Comparison of ENCODE assay signal across 8 cellular contexts in the genomic region with DNA sequence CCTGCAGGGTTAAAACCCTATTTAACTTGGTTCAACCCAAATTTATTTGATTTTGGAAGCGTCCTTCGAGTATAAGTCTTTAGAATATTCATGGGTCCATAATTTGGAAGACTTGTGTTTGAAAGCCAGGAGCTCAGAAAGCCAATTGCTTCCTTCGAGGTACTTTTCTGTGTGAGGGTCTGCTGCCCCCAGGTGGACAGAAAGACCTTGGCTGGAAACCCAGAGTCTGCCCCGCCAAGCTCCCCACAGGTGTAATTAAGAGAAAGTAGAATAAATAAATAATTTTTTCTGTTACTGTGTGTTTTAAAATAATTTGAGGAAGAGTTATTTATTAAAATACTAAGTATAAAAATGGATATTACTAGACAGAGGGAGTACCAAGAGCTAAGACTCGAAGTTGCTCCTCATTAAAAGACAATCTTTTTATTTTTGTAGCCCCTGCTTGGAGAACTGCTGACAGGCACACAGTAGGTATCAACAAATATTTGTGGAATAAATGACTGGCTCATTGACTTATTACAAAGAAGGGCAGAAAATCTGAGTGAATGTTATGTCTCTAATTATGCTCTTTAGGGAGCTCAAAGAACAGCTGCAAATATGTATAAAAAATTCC.
DNase-seq lines count a peak whose midpoint lies in the region; ATAC-seq and TF ChIP-seq lines count a peak whose summit lies in the region.

No MANE protein-coding gene starts in this region.

- no peaks in the 10 kb centered on the region for H3K36me3 ChIP-seq in spleen

- TF ChIP-seq CTCF in spleen (IDR thresholded peaks at IDR 0.05 in 8 of 11, conservative IDR thresholded peaks at IDR 0.05 in 3 of 11) = peak in 6 of 11 experiments; percentile 11 to 47 (median 39)

- H3K27me3 ChIP-seq in spleen (replicated peaks in 1 of 7) = peaks cover 0 to 25% (median 0%) of the 10 kb centered on the region in 7 donors

- H3K9me3 ChIP-seq in spleen = no peaks in the 10 kb centered on the region

- no peak for ATAC-seq in HG02759 (IDR thresholded peaks at IDR 0.05; ENCODE audit: unreplicated experiment)

- peak; percentile 30 for DNase-seq in 8988T
- DNase-seq in ELR (ENCODE audit: low read depth) = peak; percentile 37
- peak; percentile 28 for DNase-seq in NCI-H460 (ENCODE audit: extremely low read depth, low read depth)
- peak; percentile 39 for DNase-seq in dermis blood vessel endothelial cell
- no peak for DNase-seq in spleen
- no peak for DNase-seq in activated CD8-positive, alpha-beta memory T cell treated with anti-CD3 and anti-CD28 coated beads, Interleukin-2, amount 50 U/mL, for 4 hours
- DNase-seq in stimulated activated naive CD4-positive, alpha-beta T cell treated with Interleukin-2 at 50 U/mL for 16 hours (lab: John Stamatoyannopoulos, UW) = no peak

- intact Hi-C loops in spleen (cut with DNase I; ENCODE audit: low total_unique reads) = no loop called here

- H3K4me1 ChIP-seq in spleen = no peaks in the 10 kb centered on the region

- no peak overlapping the region for H3K4me3 ChIP-seq in spleen

- H3K27ac ChIP-seq in spleen = no peak overlapping the region

- whole genome bisulfite sequencing in spleen, 5 donors = 21 to 31% (median 28%) methylated on average over 5 of the region's 5 CpGs

- no peak for TF ChIP-seq POLR2A in spleen (IDR thresholded peaks at IDR 0.05)

Comparison
In these comparisons a context has a peak if more than half of its experiments do, and no peak if none do; other contexts are left out.
1. DNase-seq: peak in 8988T (single experiment), ELR (single experiment), NCI-H460 (single experiment) and dermis blood vessel endothelial cell (single experiment); none in spleen (single experiment), activated CD8-positive, alpha-beta memory T cell treated with anti-CD3 and anti-CD28 coated beads, Interleukin-2, amount 50 U/mL, for 4 hours (single experiment) and stimulated activated naive CD4-positive, alpha-beta T cell treated with Interleukin-2 at 50 U/mL for 16 hours (single experiment).